ENCODE assay signal across 26 cellular contexts in genomic region chr5:122350496-122350895, GRCh38. TPM values are rescaled to one million over a fixed set of nuclear protein-coding genes. Genes with fewer than 3 reads are reported as not detected.
DNase-seq lines count a peak whose midpoint lies in the region; ATAC-seq and TF ChIP-seq lines count a peak whose summit lies in the region.
"Had no signal": no experiment of that assay in that cellular context is flagged by ENCODE, and none has a peak within 500 bp of the region (broad histone marks: within the 10 kb centered on the region; RNA-seq: fewer than 3 reads in every experiment).

No MANE protein-coding gene starts in this region.

- no peaks in the 10 kb centered on the region for H3K9me3 Mint-ChIP-seq in brain

- peaks cover 79% of the 10 kb centered on the region for H3K4me1 Mint-ChIP-seq in brain
- H3K4me1 Mint-ChIP-seq: CD4-positive, alpha-beta memory T cell had no signal

- no peak overlapping the region for H3K14ac ChIP-seq in trophoblast cell (ENCODE audit: low read length)

- no peak for ATAC-seq in GM18909 (IDR thresholded peaks at IDR 0.05; ENCODE audit: poor library complexity, unreplicated experiment)
- ATAC-seq in aorta (ENCODE audit: low FRiP score), result no peak
- ATAC-seq: GM12878, PC-3 had no signal

- H3K23ac ChIP-seq in trophoblast cell (ENCODE audit: low read length), result no peak overlapping the region

- H4K12ac ChIP-seq in trophoblast cell (ENCODE audit: low read depth, low read length), result no peak overlapping the region

- H4K91ac ChIP-seq in trophoblast cell (ENCODE audit: low read depth, low read length), result no peak overlapping the region

- no peak overlapping the region for H3K18ac ChIP-seq in trophoblast cell (ENCODE audit: low read length)

- H3K9ac ChIP-seq in trophoblast cell (ENCODE audit: low read length), result no peak overlapping the region

- intact Hi-C loops in thyroid gland (cut with DNase I), result no loop called here
- intact Hi-C loops in aorta (cut with DNase I), result no loop called here

- in situ Hi-C loops in SK-MEL-5 (cut with HindIII; ENCODE audit: low pct_unique_long_range_greater_than_20kb, low sequenced_read_pairs), result no loop called here

- no peak for TF ChIP-seq CTCF in brain (conservative IDR thresholded peaks at IDR 0.05)
- no peak for TF ChIP-seq CTCF in fibroblast of villous mesenchyme (IDR thresholded peaks at IDR 0.05; ENCODE audit: insufficient read depth, low read depth, low read length)
- no peak for TF ChIP-seq CTCF in thyroid gland (IDR thresholded peaks at IDR 0.05)

- H3K4me1 ChIP-seq in trophoblast cell (ENCODE audit: control insufficient read depth in 1 of 2, insufficient read depth in 2 of 2, low read length in 2 of 2), result peaks cover 2 to 6% of the 10 kb centered on the region in 2 experiments
- H3K4me1 ChIP-seq in thyroid gland, result no peaks in the 10 kb centered on the region
- no peaks in the 10 kb centered on the region for H3K4me1 ChIP-seq in aorta (ENCODE audit: control insufficient read depth in 1 of 2, insufficient read depth in 2 of 2, low read length in 2 of 2)

- H3K36me3 Mint-ChIP-seq in brain, result peaks cover 11% of the 10 kb centered on the region
- H3K36me3 Mint-ChIP-seq: CD4-positive, alpha-beta memory T cell had no signal

- H3K4me3 ChIP-seq in fibroblast of villous mesenchyme (ENCODE audit: low read depth, low read length), result no peak overlapping the region
- H3K4me3 ChIP-seq in trophoblast cell (ENCODE audit: low read depth, low read length), result no peak overlapping the region
- no peak overlapping the region for H3K4me3 ChIP-seq in thyroid gland (replicated peaks in 1 of 3)
- H3K4me3 ChIP-seq in aorta (ENCODE audit: low read length in 2 of 2), result no peak overlapping the region
- H3K4me3 ChIP-seq: GM12878, MG63 had no signal

- TF ChIP-seq POLR2A in thyroid gland (IDR thresholded peaks at IDR 0.05), result no peak

- H3K27me3 Mint-ChIP-seq in brain, result no peaks in the 10 kb centered on the region

- WGBS in trophoblast cell (ENCODE audit: extremely low coverage, insufficient coverage, insufficient read length), result no CpG with 5 or more reads among the region's 3 CpGs
- 88 to 92% methylated on average over 3 of the region's 3 CpGs for WGBS in thyroid gland, 2 donors
- WGBS in aorta, 2 donors, result 70 to 86% methylated on average over 3 of the region's 3 CpGs

- H3K79me1 ChIP-seq in trophoblast cell (ENCODE audit: low read length), result peaks cover 4% of the 10 kb centered on the region

- no peak overlapping the region for H2BK5ac ChIP-seq in trophoblast cell (ENCODE audit: low read depth, low read length, poor library complexity)

- no peaks in the 10 kb centered on the region for H3K79me2 ChIP-seq in trophoblast cell (ENCODE audit: control insufficient read depth, insufficient read depth, low read length, poor library complexity)

- no peaks in the 10 kb centered on the region for H3K36me3 ChIP-seq in trophoblast cell (ENCODE audit: control insufficient read depth in 1 of 2, insufficient read depth in 2 of 2, low read length in 2 of 2)
- no peaks in the 10 kb centered on the region for H3K36me3 ChIP-seq in thyroid gland
- H3K36me3 ChIP-seq in aorta (ENCODE audit: control insufficient read depth in 1 of 2, insufficient read depth in 2 of 2, low read length in 1 of 2), result peaks cover 0 to under 1% of the 10 kb centered on the region in 2 donors
- H3K36me3 ChIP-seq: MG63 had no signal

- H4K8ac ChIP-seq in trophoblast cell (ENCODE audit: low read depth, low read length), result no peak overlapping the region

- H3K27ac ChIP-seq in trophoblast cell (ENCODE audit: low read depth, low read length) (no peak overlapping the region), thyroid gland (no peak overlapping the region), aorta (ENCODE audit: low read depth in 1 of 2, low read length in 2 of 2) (no peak overlapping the region)

- H3K27me3 ChIP-seq in trophoblast cell (ENCODE audit: insufficient read depth, low read length) (no peaks in the 10 kb centered on the region), thyroid gland (no peaks in the 10 kb centered on the region), aorta (ENCODE audit: control insufficient read depth in 1 of 2, insufficient read depth in 2 of 2, low read length in 1 of 2) (no peaks in the 10 kb centered on the region)

- DNase-seq in SK-MEL-5 (ENCODE audit: low read depth, low spot score), result peak; percentile 14
- peak; percentile 38 for DNase-seq in fibroblast of villous mesenchyme (ENCODE audit: low read depth)
- DNase-seq in trophoblast cell, result no peak
- DNase-seq in thyroid gland, result no peak
- DNase-seq in DMS153 treated with DMSO at 0.1 percent for 48 hours (lab: John Stamatoyannopoulos, UW; ENCODE audit: unreplicated experiment), result no peak
- no peak for DNase-seq in aorta
- DNase-seq: C1 segment of cervical spinal cord; CD4-positive, alpha-beta memory T cell; COR-L47; DMS79; EL; GDM1; GOT3; HCEC 1CT; KG1; MG63; NCI-H1417; NCI-H1694; NCI-H2081; NCI-H774; NK-92 treated with Interleukin-12 subunit alpha and Interleukin-12 subunit beta, amount 100 ng/mL, for 24 hours; PC-3 had no signal

- H3K4ac ChIP-seq in trophoblast cell (ENCODE audit: low read depth, low read length), result no peak overlapping the region

- peak overlapping the region; percentile 15 for H2BK120ac ChIP-seq in trophoblast cell (ENCODE audit: insufficient read depth, low read length, poor library complexity)

- no peak overlapping the region for H2AFZ ChIP-seq in trophoblast cell (ENCODE audit: insufficient read depth, low read length, poor library complexity)

- no peak overlapping the region for H2BK12ac ChIP-seq in trophoblast cell (ENCODE audit: low read length)

- H2AK5ac ChIP-seq in trophoblast cell (ENCODE audit: low read length), result no peak overlapping the region

- H3K4me3 Mint-ChIP-seq in brain, result no peak overlapping the region
- H3K4me3 Mint-ChIP-seq: CD4-positive, alpha-beta memory T cell had no signal

- H3K9me3 ChIP-seq in trophoblast cell (ENCODE audit: insufficient read depth, low read depth, low read length) (no peaks in the 10 kb centered on the region), thyroid gland (no peaks in the 10 kb centered on the region), aorta (ENCODE audit: control insufficient read depth, low read length) (no peaks in the 10 kb centered on the region)
- H3K9me3 ChIP-seq: MG63 had no signal

- peak overlapping the region in 3 of 5 experiments; percentile 12 to 44 (median 21) for H3K27ac Mint-ChIP-seq in brain

- H3K4me2 ChIP-seq in trophoblast cell (ENCODE audit: low read length), result no peak overlapping the region

RNA-seq across cellular contexts. Expression of gene SNCAIP, which starts 38.5 kb away (rescaled TPM):
- total RNA-seq in SK-MEL-5 (2014; rRNA removed; shearing (Covaris generic)), result not detected in 2 replicates
- not detected in 2 replicates for polyA plus RNA-seq in SK-MEL-5 (2015; cell fraction: cytosol; rRNA removed)
- polyA plus RNA-seq in SK-MEL-5 (2015; cell fraction: nucleus; rRNA removed), result not detected in 2 replicates
- polyA plus RNA-seq in brain (ENCODE audit: insufficient read depth, low read depth, low replicate concordance), result 42.2 TPM
- total RNA-seq in fibroblast of villous mesenchyme, result 19.0 and 32.5 TPM in 2 replicates
- polyA plus RNA-seq in trophoblast cell (2013), result 17.6 and 18.4 TPM in 2 replicates
- total RNA-seq in thyroid gland, result 10 to 100 TPM in 2 of 4 donors, 1 to 10 TPM in 2; 4.0 to 12.8 (median 9.8) TPM
- 10 to 100 TPM in 1 of 2 donors, 1 to 10 TPM in 1; 9.7 to 14.7 TPM for total RNA-seq in aorta
- 1 to 10 TPM; 3.6 to 8.4 TPM for polyA plus RNA-seq in aorta
- total RNA-seq: A673; CD4-positive, alpha-beta memory T cell; PC-3 had no signal
- polyA plus RNA-seq: CD4-positive, alpha-beta memory T cell had no signal

Comparison
In these comparisons a context has a peak if more than half of its experiments do, and no peak if none do; other contexts are left out.
1. DNase-seq: peak in SK-MEL-5 (single experiment) and fibroblast of villous mesenchyme (single experiment); none in trophoblast cell (0 of 2), thyroid gland (0 of 2), DMS153 treated with DMSO at 0.1 percent for 48 hours (single experiment) and aorta (0 of 2).